27 cellular contexts compared by ENCODE assay signal in genomic region chr6:42764883-42765653, GRCh38. TPM values are rescaled to one million over a fixed set of nuclear protein-coding genes. Genes with fewer than 3 reads are reported as not detected.
DNase-seq lines count a peak whose midpoint lies in the region; ATAC-seq lines count a peak whose summit lies in the region.
"Had no signal": no experiment of that assay in that cellular context is flagged by ENCODE, and none has a peak within 500 bp of the region (broad histone marks: within the 10 kb centered on the region; RNA-seq: fewer than 3 reads in every experiment).

No MANE protein-coding gene starts in this region.

- H3K9me3 Mint-ChIP-seq in IgD-negative memory B cell, result no peaks in the 10 kb centered on the region
- H3K9me3 Mint-ChIP-seq: activated CD4-positive, alpha-beta memory T cell treated with anti-CD3 and anti-CD28 coated beads for 36 hours; activated naive CD4-positive, alpha-beta T cell treated with anti-CD3 and anti-CD28 coated beads for 36 hours; activated T-helper 1 cell treated with anti-CD3 and anti-CD28 coated beads, Interleukin-12 subunit alpha, Interleukin-12 subunit beta, Interleukin-2, Interleukin-4 antibody, amounts not matched to agents 30 ng/mL and 10 ng/mL and 1 ng/mL, durations not matched to agents 14 hours and 24 hours and 36 hours; naive B cell had no signal

- peak overlapping the region in 2 of 3 donors; percentile 31 to 81 for H3K27ac Mint-ChIP-seq in IgD-negative memory B cell
- H3K27ac Mint-ChIP-seq: activated CD4-positive, alpha-beta memory T cell treated with anti-CD3 and anti-CD28 coated beads for 36 hours; activated naive CD4-positive, alpha-beta T cell treated with anti-CD3 and anti-CD28 coated beads for 36 hours; activated T-helper 1 cell treated with anti-CD3 and anti-CD28 coated beads, Interleukin-12 subunit alpha, Interleukin-12 subunit beta, Interleukin-2, Interleukin-4 antibody, amounts not matched to agents 30 ng/mL and 10 ng/mL and 1 ng/mL, durations not matched to agents 14 hours and 24 hours and 36 hours had no signal

- no peak overlapping the region for H2BK120ac ChIP-seq in trophoblast cell (ENCODE audit: insufficient read depth, low read length, poor library complexity)

- H3K27ac ChIP-seq in epithelial cell of prostate (peak overlapping the region; percentile 74), trophoblast cell (ENCODE audit: low read depth, low read length) (no peak overlapping the region)
- H3K27ac ChIP-seq: adrenal gland, foreskin keratinocyte, uterus had no signal

- H3K9ac ChIP-seq in trophoblast cell (ENCODE audit: low read length), result no peak overlapping the region

- H3K4me3 ChIP-seq in trophoblast cell (ENCODE audit: low read depth, low read length), result no peak overlapping the region
- H3K4me3 ChIP-seq: adrenal gland, uterus had no signal

- no peak overlapping the region for H2AFZ ChIP-seq in trophoblast cell (ENCODE audit: insufficient read depth, low read length, poor library complexity)

- no peak overlapping the region for H2AK5ac ChIP-seq in trophoblast cell (ENCODE audit: low read length)

- no peak overlapping the region for H4K12ac ChIP-seq in trophoblast cell (ENCODE audit: low read depth, low read length)

- no CpG with 5 or more reads among the region's 10 CpGs for WGBS in trophoblast cell (ENCODE audit: extremely low coverage, insufficient coverage, insufficient read length)

- H3K27me3 Mint-ChIP-seq in IgD-negative memory B cell, result no peaks in the 10 kb centered on the region
- H3K27me3 Mint-ChIP-seq: activated CD4-positive, alpha-beta memory T cell treated with anti-CD3 and anti-CD28 coated beads for 36 hours; naive B cell had no signal

- no peak overlapping the region for H3K4ac ChIP-seq in trophoblast cell (ENCODE audit: low read depth, low read length)

- H3K36me3 ChIP-seq in trophoblast cell (ENCODE audit: control insufficient read depth in 1 of 2, insufficient read depth in 2 of 2, low read length in 2 of 2), result no peaks in the 10 kb centered on the region
- H3K36me3 ChIP-seq: adrenal gland, uterus had no signal

- H2BK12ac ChIP-seq in trophoblast cell (ENCODE audit: low read length), result no peak overlapping the region

- no peaks in the 10 kb centered on the region for H3K27me3 ChIP-seq in trophoblast cell (ENCODE audit: insufficient read depth, low read length)
- H3K27me3 ChIP-seq: adrenal gland, foreskin keratinocyte, uterus had no signal

- H3K14ac ChIP-seq in trophoblast cell (ENCODE audit: low read length), result no peak overlapping the region

- peaks cover 5 to 12% (median 6%) of the 10 kb centered on the region in 3 donors for H3K4me1 Mint-ChIP-seq in IgD-negative memory B cell

- no peak overlapping the region for H4K8ac ChIP-seq in trophoblast cell (ENCODE audit: low read depth, low read length)

- no peak overlapping the region for H3K18ac ChIP-seq in trophoblast cell (ENCODE audit: low read length)

- H3K79me2 ChIP-seq in trophoblast cell (ENCODE audit: control insufficient read depth, insufficient read depth, low read length, poor library complexity), result no peaks in the 10 kb centered on the region

- no peaks in the 10 kb centered on the region for H3K79me1 ChIP-seq in trophoblast cell (ENCODE audit: low read length)

- no peak for ATAC-seq in GM18519 (IDR thresholded peaks at IDR 0.05; ENCODE audit: low FRiP score, unreplicated experiment)
- ATAC-seq: activated CD4-positive, CD25-positive, alpha-beta regulatory T cell treated with anti-CD3 and anti-CD28 coated beads, Interleukin-2, amount 50 U/mL, for 24 hours; foreskin keratinocyte had no signal

- no peak overlapping the region for H4K91ac ChIP-seq in trophoblast cell (ENCODE audit: low read depth, low read length)

- H3K4me2 ChIP-seq in trophoblast cell (ENCODE audit: low read length), result no peak overlapping the region

- H3K9me3 ChIP-seq in trophoblast cell (ENCODE audit: insufficient read depth, low read depth, low read length), result no peaks in the 10 kb centered on the region
- H3K9me3 ChIP-seq: adrenal gland, uterus had no signal

- H2BK5ac ChIP-seq in trophoblast cell (ENCODE audit: low read depth, low read length, poor library complexity), result no peak overlapping the region

- H3K4me1 ChIP-seq in trophoblast cell (ENCODE audit: control insufficient read depth in 1 of 2, insufficient read depth in 2 of 2, low read length in 2 of 2), result peaks cover 4 to 7% of the 10 kb centered on the region in 2 experiments
- H3K4me1 ChIP-seq: uterus had no signal

- peak; percentile 47 for DNase-seq in NCI-H2227 (lab: John Stamatoyannopoulos, UW; ENCODE audit: unreplicated experiment)
- no peak for DNase-seq in NCI-H2227 treated with DMSO at 0.1 percent for 48 hours (lab: John Stamatoyannopoulos, UW)
- no peak for DNase-seq in epithelial cell of prostate (ENCODE audit: low read depth, low spot score)
- peak; percentile 58 to 81 for DNase-seq in trophoblast cell
- DNase-seq in NCI-H1694 (lab: John Stamatoyannopoulos, UW), result no peak
- no peak for DNase-seq in SKM-1 treated with dmso at 0.1 percent for 144 hours (lab: John Stamatoyannopoulos, UW; ENCODE audit: unreplicated experiment)
- DNase-seq: activated CD4-positive, alpha-beta memory T cell treated with anti-CD3 and anti-CD28 coated beads for 36 hours; activated CD8-positive, alpha-beta memory T cell treated with anti-CD3 and anti-CD28 coated beads, Interleukin-2, amount 50 U/mL, for 4 hours; activated naive CD4-positive, alpha-beta T cell treated with anti-CD3 and anti-CD28 coated beads for 36 hours; adrenal gland; AML-193; DMS153; effector memory CD4-positive, alpha-beta T cell; erythroblast; foreskin keratinocyte; HCEC 1CT; Karpas-422; left cardiac atrium; naive B cell; NCI-H526 treated with DMSO at 0.1 percent for 48 hours; SHP77 treated with DMSO at 0.1 percent for 48 hours; stimulated activated naive CD4-positive, alpha-beta T cell treated with Interleukin-2 at 50 U/mL for 16 hours; uterus had no signal

- peaks cover 4% of the 10 kb centered on the region for H3K36me3 Mint-ChIP-seq in IgD-negative memory B cell

- no peak overlapping the region for H3K4me3 Mint-ChIP-seq in IgD-negative memory B cell
- H3K4me3 Mint-ChIP-seq: activated CD4-positive, alpha-beta memory T cell treated with anti-CD3 and anti-CD28 coated beads for 36 hours; activated naive CD4-positive, alpha-beta T cell treated with anti-CD3 and anti-CD28 coated beads for 36 hours; activated T-helper 1 cell treated with anti-CD3 and anti-CD28 coated beads, Interleukin-12 subunit alpha, Interleukin-12 subunit beta, Interleukin-2, Interleukin-4 antibody, amounts not matched to agents 30 ng/mL and 10 ng/mL and 1 ng/mL, durations not matched to agents 14 hours and 24 hours and 36 hours; naive B cell had no signal

- H3K23ac ChIP-seq in trophoblast cell (ENCODE audit: low read length), result no peak overlapping the region

RNA-seq across cellular contexts. Expression of gene BICRAL, which starts 16.8 kb away (rescaled TPM):
- 4.7 TPM for polyA plus RNA-seq in IgD-negative memory B cell
- 3.5 TPM in 2 replicates for polyA plus RNA-seq in trophoblast cell (2013)

RNA-seq across cellular contexts. Expression of gene TBCC, which starts 19.2 kb away (rescaled TPM):
- 67.2 TPM for polyA plus RNA-seq in IgD-negative memory B cell
- 19.7 and 20.7 TPM in 2 replicates for polyA plus RNA-seq in trophoblast cell (2013)

RNA-seq across cellular contexts. Expression of gene PRPH2, which starts 42.7 kb away (rescaled TPM):
- polyA plus RNA-seq in IgD-negative memory B cell, result not detected
- polyA plus RNA-seq in trophoblast cell (2013), result 0.01 and 0.04 TPM in 2 replicates

Comparison
In these comparisons a context has a peak if more than half of its experiments do, and no peak if none do; other contexts are left out.
1. DNase-seq: peak in NCI-H2227 (single experiment) and trophoblast cell (2 of 2); none in NCI-H2227 treated with DMSO at 0.1 percent for 48 hours (single experiment), epithelial cell of prostate (single experiment), NCI-H1694 (single experiment) and SKM-1 treated with dmso at 0.1 percent for 144 hours (single experiment).